In genomic region chrX:7706032-7706431, GRCh38 we compare ENCODE assay signal across 13 cellular contexts.
DNase-seq lines count a peak whose midpoint lies in the region; ATAC-seq and TF ChIP-seq lines count a peak whose summit lies in the region.
"Had no signal": no experiment of that assay in that cellular context is flagged by ENCODE, and none has a peak within 500 bp of the region (broad histone marks: within the 10 kb centered on the region; RNA-seq: fewer than 3 reads in every experiment).

No MANE protein-coding gene starts in this region.

- H3K9me3 Mint-ChIP-seq in nephron: no peaks in the 10 kb centered on the region
- H3K9me3 Mint-ChIP-seq: activated CD4-positive, alpha-beta T cell treated with anti-CD3 and anti-CD28 coated beads, Interleukin-2, amount 10 ng/mL, durations not matched to agents 24 days and 14 days had no signal

- H3K4me2 ChIP-seq in DND-41 (ENCODE audit: insufficient read depth, low read length): no peak overlapping the region

- no peaks in the 10 kb centered on the region for H3K9me3 ChIP-seq in DND-41 (ENCODE audit: insufficient read depth, low read length, severe bottlenecking)

- peaks cover 14% of the 10 kb centered on the region for H3K4me1 ChIP-seq in DND-41 (ENCODE audit: insufficient read depth, low read length)

- H3K4me3 Mint-ChIP-seq in nephron: no peak overlapping the region
- H3K4me3 Mint-ChIP-seq: activated CD4-positive, alpha-beta T cell treated with anti-CD3 and anti-CD28 coated beads, Interleukin-2, amount 10 ng/mL, durations not matched to agents 24 days and 14 days had no signal

- H3K79me2 ChIP-seq in DND-41 (ENCODE audit: insufficient read depth, low read length): no peaks in the 10 kb centered on the region

- no peak overlapping the region for H3K27ac Mint-ChIP-seq in nephron
- H3K27ac Mint-ChIP-seq: activated CD4-positive, alpha-beta T cell treated with anti-CD3 and anti-CD28 coated beads, Interleukin-2, amount 10 ng/mL, durations not matched to agents 24 days and 14 days had no signal

- no peak overlapping the region for H3K4me3 ChIP-seq in DND-41 (ENCODE audit: low read depth in 1 of 2, low read length in 2 of 2)

- no peaks in the 10 kb centered on the region for H4K20me1 ChIP-seq in DND-41 (ENCODE audit: insufficient read depth, low read length)

- H2AFZ ChIP-seq in DND-41 (ENCODE audit: low read depth, low read length): no peak overlapping the region

- H3K27me3 ChIP-seq in DND-41 (ENCODE audit: insufficient read depth, low read length, poor library complexity): no peaks in the 10 kb centered on the region

- H3K9ac ChIP-seq in DND-41 (ENCODE audit: low read depth, low read length): no peak overlapping the region

- H3K4me1 Mint-ChIP-seq in nephron: peaks cover 4% of the 10 kb centered on the region
- H3K4me1 Mint-ChIP-seq: activated CD4-positive, alpha-beta T cell treated with anti-CD3 and anti-CD28 coated beads, Interleukin-2, amount 10 ng/mL, durations not matched to agents 24 days and 14 days had no signal

- peaks cover 7% of the 10 kb centered on the region for H3K27me3 Mint-ChIP-seq in nephron (ENCODE audit: low read depth)
- H3K27me3 Mint-ChIP-seq: activated CD4-positive, alpha-beta T cell treated with anti-CD3 and anti-CD28 coated beads, Interleukin-2, amount 10 ng/mL, durations not matched to agents 24 days and 14 days had no signal

- TF ChIP-seq CTCF in DND-41 (IDR thresholded peaks at IDR 0.05; ENCODE audit: borderline replicate concordance, extremely low read depth, low read length, poor library complexity, severe bottlenecking) (peak; percentile 50), nephron (IDR thresholded peaks at IDR 0.05; ENCODE audit: unreplicated experiment in 3 of 3) (peak; percentile 19 to 44 (median 32))

- H3K27ac ChIP-seq in DND-41 (ENCODE audit: low read length): no peak overlapping the region

- ATAC-seq in DND-41 (ENCODE audit: insufficient read depth, low read depth): no peak
- ATAC-seq: stimulated activated naive CD8-positive, alpha-beta T cell treated with anti-CD3 and anti-CD28 coated beads, Interleukin-15, Interleukin-2, amounts not matched to agents 100 U/mL and 50 U/mL, for 24 hours had no signal

- no peak for DNase-seq in DND-41
- DNase-seq in NCI-H1092 treated with DMSO at 0.1 percent for 48 hours (lab: John Stamatoyannopoulos, UW): peak; percentile 68
- peak; percentile 5 to 20 for DNase-seq in T47D (ENCODE audit: low read depth in 1 of 2, low spot score in 1 of 2)
- DNase-seq in SIG-M5 treated with dmso at 0.1 percent for 504 hours (lab: John Stamatoyannopoulos, UW; ENCODE audit: unreplicated experiment): no peak
- no peak for DNase-seq in activated CD4-positive, CD25-positive, alpha-beta regulatory T cell (lab: John Stamatoyannopoulos, UW)
- no peak for DNase-seq in nucleus accumbens (lab: John Stamatoyannopoulos, UW)
- no peak for DNase-seq in GF-D8 (lab: John Stamatoyannopoulos, UW)
- DNase-seq: activated CD4-positive, alpha-beta T cell treated with anti-CD3 and anti-CD28 coated beads, Interleukin-2, amount 10 ng/mL, durations not matched to agents 24 days and 14 days; activated naive CD4-positive, alpha-beta T cell treated with Interleukin-2 at 50 U/mL for 16 hours; NCI-H1930; SIG-M5; stimulated activated naive CD8-positive, alpha-beta T cell treated with anti-CD3 and anti-CD28 coated beads, Interleukin-15, Interleukin-2, amounts not matched to agents 100 U/mL and 50 U/mL, for 24 hours had no signal

- in situ Hi-C loops in T47D (cut with HindIII; ENCODE audit: low pct_unique_long_range_greater_than_20kb, low sequenced_read_pairs): no loop called here

- no peaks in the 10 kb centered on the region for H3K36me3 ChIP-seq in DND-41 (ENCODE audit: insufficient read depth, low read length)

- no peaks in the 10 kb centered on the region for H3K36me3 Mint-ChIP-seq in nephron (ENCODE audit: low read depth)

Comparison
In these comparisons a context has a peak if more than half of its experiments do, and no peak if none do; other contexts are left out.
1. DNase-seq: peak in NCI-H1092 treated with DMSO at 0.1 percent for 48 hours (single experiment) and T47D (2 of 2); none in DND-41 (single experiment), SIG-M5 treated with dmso at 0.1 percent for 504 hours (single experiment), activated CD4-positive, CD25-positive, alpha-beta regulatory T cell (0 of 4), nucleus accumbens (0 of 56) and GF-D8 (single experiment).